In the genomic region with DNA sequence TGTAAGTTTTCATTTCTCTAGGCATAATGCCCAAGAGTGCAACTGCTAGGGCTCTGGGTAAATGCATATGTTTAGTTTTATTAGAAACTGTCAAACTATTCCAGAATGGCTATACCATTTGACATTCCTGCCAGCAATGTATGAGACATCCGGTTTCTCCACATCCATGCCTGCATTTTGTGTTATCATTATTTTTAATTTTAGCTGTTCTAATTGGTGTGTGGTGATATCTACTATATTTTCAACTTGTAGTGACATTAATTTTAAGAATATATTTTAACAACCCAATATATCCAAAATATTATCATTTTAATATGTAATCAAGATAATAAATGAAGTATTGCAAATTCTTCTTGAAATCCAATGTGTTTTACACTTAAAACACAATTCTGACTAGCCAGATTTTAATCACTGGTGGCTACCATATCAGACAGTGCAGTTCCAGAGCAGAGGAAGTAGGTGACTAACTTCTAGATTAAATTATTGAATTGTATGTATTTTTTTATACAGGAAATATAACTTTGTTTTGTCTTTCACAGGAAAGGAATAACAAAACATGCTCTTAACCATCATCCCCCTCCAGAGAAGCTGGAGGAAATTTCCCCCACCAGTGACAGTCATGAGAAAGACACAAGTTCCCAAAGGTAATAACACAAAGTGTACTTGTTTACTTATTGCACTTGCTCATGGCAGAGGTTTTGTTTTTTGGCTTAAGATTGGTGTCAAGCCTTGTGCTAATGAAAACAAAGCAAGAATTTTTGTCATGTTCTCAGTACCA, we compare ENCODE assay signal across 33 cellular contexts.
"Had no signal": no experiment of that assay in that cellular context is flagged by ENCODE, and none has a peak within 500 bp of the region (broad histone marks: within the 10 kb centered on the region; RNA-seq: fewer than 3 reads in every experiment).

No MANE protein-coding gene starts in this region.

- H3K4me1 ChIP-seq: ascending aorta had no signal

- DNase-seq: activated CD4-positive, alpha-beta memory T cell treated with anti-CD3 and anti-CD28 coated beads, Interleukin-2, amount 10 ng/mL, durations not matched to agents 7 days and 5 days; activated CD4-positive, alpha-beta T cell treated with anti-CD3 and anti-CD28 coated beads for 1 hour; activated CD4-positive, alpha-beta T cell treated with anti-CD3 and anti-CD28 coated beads for 36 hours; activated CD4-positive, alpha-beta T cell treated with anti-CD3 and anti-CD28 coated beads for 48 hours; activated CD4-positive, alpha-beta T cell treated with anti-CD3 and anti-CD28 coated beads, Interleukin-2, amount 10 ng/mL, durations not matched to agents 7 days and 5 days; activated CD4-positive, alpha-beta T cell treated with anti-CD3 and anti-CD28 coated beads, Interleukin-2, amount 50 U/mL, for 48 hours; activated CD4-positive, CD25-positive, alpha-beta regulatory T cell; activated CD8-positive, alpha-beta memory T cell treated with anti-CD3 and anti-CD28 coated beads for 24 hours; activated CD8-positive, alpha-beta memory T cell treated with anti-CD3 and anti-CD28 coated beads, Interleukin-2, amount 10 ng/mL, durations not matched to agents 7 days and 5 days; activated CD8-positive, alpha-beta memory T cell treated with anti-CD3 and anti-CD28 coated beads, Interleukin-2, amount 50 U/mL, for 48 hours; activated CD8-positive, alpha-beta T cell treated with anti-CD3 and anti-CD28 coated beads, Interleukin-2, amount 10 ng/mL, durations not matched to agents 7 days and 5 days; activated effector memory CD4-positive, alpha-beta T cell treated with Interleukin-2 at 50 U/mL for 16 hours; activated gamma-delta T cell; activated naive CD4-positive, alpha-beta T cell treated with anti-CD3 and anti-CD28 coated beads, Interleukin-2, amount 10 ng/mL, durations not matched to agents 7 days and 5 days; activated naive CD4-positive, alpha-beta T cell treated with Interleukin-2 at 50 U/mL for 16 hours; activated naive CD8-positive, alpha-beta T cell treated with anti-CD3 and anti-CD28 coated beads, Interleukin-2, amount 10 ng/mL, durations not matched to agents 7 days and 5 days; activated naive CD8-positive, alpha-beta T cell treated with anti-CD3 and anti-CD28 coated beads, Interleukin-2, amount 50 U/mL, for 24 hours; activated T-cell treated with anti-CD3 and anti-CD28 coated beads, Interleukin-2, amount 50 U/mL, for 24 hours; activated T-cell treated with anti-CD3 and anti-CD28 coated beads, Interleukin-2, amount 50 U/mL, for 48 hours; amygdala; anterior cingulate cortex; caudate nucleus; cerebellar nuclear complex; T-helper 1 cell; T-helper 2 cell; T-helper 9 cell; WERI-Rb-1 had no signal

- H3K27me3 ChIP-seq: ascending aorta, cardiac muscle cell had no signal

- H3K27ac ChIP-seq: ascending aorta, cardiac muscle cell, WERI-Rb-1 had no signal

- H3K9me3 ChIP-seq: ascending aorta had no signal

- ATAC-seq: activated CD4-positive, alpha-beta T cell treated with anti-CD3 and anti-CD28 coated beads for 36 hours; activated CD4-positive, CD25-positive, alpha-beta regulatory T cell treated with anti-CD3 and anti-CD28 coated beads, Interleukin-2, amount 50 U/mL, for 24 hours; activated CD8-positive, alpha-beta memory T cell treated with anti-CD3 and anti-CD28 coated beads, Interleukin-2, amount 10 ng/mL, durations not matched to agents 7 days and 5 days; activated CD8-positive, alpha-beta T cell treated with anti-CD3 and anti-CD28 coated beads, Interleukin-2, amount 10 ng/mL, durations not matched to agents 7 days and 5 days; activated naive CD8-positive, alpha-beta T cell treated with anti-CD3 and anti-CD28 coated beads, Interleukin-2, amount 50 U/mL, for 24 hours; WTC11 had no signal

- FAIRE-seq: bronchial epithelial cell, TTC549 had no signal

- H3K4me3 ChIP-seq: ascending aorta, cardiac muscle cell had no signal
